ENCODE assay signal across 21 cellular contexts in genomic region chr1:218611916-218612580, GRCh38.
A peak's percentile ranks its signal among the peaks of the same experiment; 100 is the strongest.
DNase-seq lines count a peak whose midpoint lies in the region; ATAC-seq, FAIRE-seq and TF ChIP-seq lines count a peak whose summit lies in the region.
"Had no signal": no experiment of that assay in that cellular context is flagged by ENCODE, and none has a peak within 500 bp of the region (broad histone marks: within the 10 kb centered on the region; RNA-seq: fewer than 3 reads in every experiment).

No MANE protein-coding gene starts in this region.

- no peak overlapping the region for H3K9ac ChIP-seq in neural progenitor cell
- H3K9ac ChIP-seq: BLaER1, KMS-11 had no signal

- H4K20me1 ChIP-seq in neural progenitor cell (ENCODE audit: low read depth): no peaks in the 10 kb centered on the region
- H4K20me1 ChIP-seq: BLaER1 had no signal

- H3K27me3 ChIP-seq in bronchial epithelial cell (ENCODE audit: control insufficient read depth, insufficient read depth, low read length) (no peaks in the 10 kb centered on the region), neural progenitor cell (no peaks in the 10 kb centered on the region)
- H3K27me3 ChIP-seq: BLaER1, Peyer's patch had no signal

- H3K4me1 ChIP-seq in HEK293 (ENCODE audit: control insufficient read depth, insufficient read depth, low read length): no peaks in the 10 kb centered on the region; the same call in 1 of the 2 replicates
- peaks cover 4% of the 10 kb centered on the region for H3K4me1 ChIP-seq in neural progenitor cell
- H3K4me1 ChIP-seq: BLaER1, Peyer's patch had no signal

- TF ChIP-seq CTCF in HEK293 (tag by site-specific recombination; IDR thresholded peaks at IDR 0.05) (no peak), bronchial epithelial cell (IDR thresholded peaks at IDR 0.05; ENCODE audit: insufficient read depth, low read length, severe bottlenecking) (no peak), neural progenitor cell (IDR thresholded peaks at IDR 0.05) (no peak)

- H3K79me2 ChIP-seq in neural progenitor cell (ENCODE audit: low read depth): no peaks in the 10 kb centered on the region

- ATAC-seq in HG03354 (IDR thresholded peaks at IDR 0.05; ENCODE audit: poor library complexity, severe bottlenecking, unreplicated experiment): no peak
- ATAC-seq: SK-N-SH treated with all-trans-retinoic acid at 6 μM for 48 hours had no signal

- H3K9me3 Mint-ChIP-seq in neural progenitor cell: peaks cover 6% of the 10 kb centered on the region

- H3K4me2 ChIP-seq in neural progenitor cell: no peak overlapping the region
- H3K4me2 ChIP-seq: BLaER1, KMS-11 had no signal

- no peak overlapping the region for H3K27ac ChIP-seq in HEK293 (ENCODE audit: extremely low read depth, low read depth, low read length)
- H3K27ac ChIP-seq in neural progenitor cell: no peak overlapping the region
- H3K27ac ChIP-seq: BLaER1, KMS-11, Peyer's patch had no signal

- H3K27ac Mint-ChIP-seq in neural progenitor cell: no peak overlapping the region
- H3K27ac Mint-ChIP-seq: CD4-positive, alpha-beta T cell had no signal

- POLR2A ChIA-PET in HEK293 (lab: Yijun Ruan, JAX): no interaction called here

- peak overlapping the region; percentile 45 for H2AFZ ChIP-seq in neural progenitor cell (replicated peaks)

- H3K4me1 Mint-ChIP-seq in neural progenitor cell: no peaks in the 10 kb centered on the region

- H3K9me3 ChIP-seq in HEK293 (ENCODE audit: control insufficient read depth, insufficient read depth, low read depth, low read length): no peaks in the 10 kb centered on the region
- no peaks in the 10 kb centered on the region for H3K9me3 ChIP-seq in neural progenitor cell (ENCODE audit: low read depth)
- H3K9me3 ChIP-seq: Peyer's patch had no signal

- CTCF ChIA-PET in HEK293 (lab: Yijun Ruan, JAX): no interaction called here

- H3K27me3 Mint-ChIP-seq in neural progenitor cell (ENCODE audit: insufficient read depth, low read depth): no peaks in the 10 kb centered on the region
- H3K27me3 Mint-ChIP-seq: CD4-positive, alpha-beta T cell had no signal

- H3K4me3 ChIP-seq in HEK293 (ENCODE audit: low read depth, low read length): no peak overlapping the region
- H3K4me3 ChIP-seq in bronchial epithelial cell (ENCODE audit: low read depth, low read length): no peak overlapping the region
- no peak overlapping the region for H3K4me3 ChIP-seq in neural progenitor cell
- H3K4me3 ChIP-seq: BLaER1, Peyer's patch had no signal

- FAIRE-seq in bronchial epithelial cell (lab: Jason Lieb, UNC): no peak
- FAIRE-seq: G401.6 had no signal

- H3K36me3 ChIP-seq in HEK293 (ENCODE audit: control insufficient read depth in 2 of 2, insufficient read depth in 1 of 2, low read length in 2 of 2) (no peaks in the 10 kb centered on the region), bronchial epithelial cell (ENCODE audit: control insufficient read depth, insufficient read depth, low read length) (no peaks in the 10 kb centered on the region), neural progenitor cell (no peaks in the 10 kb centered on the region)
- H3K36me3 ChIP-seq: BLaER1, Peyer's patch had no signal

- H3K36me3 Mint-ChIP-seq in neural progenitor cell: no peaks in the 10 kb centered on the region

- H3F3A ChIP-seq in neural progenitor cell (ENCODE audit: low read depth): peaks cover 2% of the 10 kb centered on the region

- peak; percentile 44 for DNase-seq in DMS53 (lab: John Stamatoyannopoulos, UW)
- peak; percentile 20 for DNase-seq in bronchial epithelial cell (ENCODE audit: low read depth)
- no peak for DNase-seq in neural progenitor cell (ENCODE audit: low spot score)
- no peak for DNase-seq in activated T-cell treated with anti-CD3 and anti-CD28 coated beads for 4 hours
- no peak for DNase-seq in NAMALWA (ENCODE audit: low spot score)
- DNase-seq: CD4-positive, alpha-beta T cell; COR-L47; H7; IMR-90; MV-4-11; NCI-H1694; NCI-H510A; NCI-H774; NK-92 treated with Interleukin-12 subunit alpha and Interleukin-12 subunit beta, amount 100 ng/mL, for 24 hours; Peyer's patch had no signal

- H3K4me3 Mint-ChIP-seq in neural progenitor cell: no peak overlapping the region
- H3K4me3 Mint-ChIP-seq: CD4-positive, alpha-beta T cell had no signal

TF ChIP-seq in HEK293, 187 proteins besides CTCF, POLR2A, EP300 and RAD21:
- no peak for TF ChIP-seq KLF16 (tag by site-specific recombination; IDR thresholded peaks at IDR 0.05)
- TF ChIP-seq ZNF366 (tag by site-specific recombination; conservative IDR thresholded peaks at IDR 0.05): 0 out of 2 replicates have a peak, but pooled peaks have one; percentile 21
- TF ChIP-seq ZNF473 (tag by site-specific recombination; IDR thresholded peaks at IDR 0.05): no peak
- TF ChIP-seq ZNF596 (tag by site-specific recombination; IDR thresholded peaks at IDR 0.05): no peak

Comparison
In these comparisons a context has a peak if more than half of its experiments do, and no peak if none do; other contexts are left out.
1. DNase-seq: peak in DMS53 (single experiment) and bronchial epithelial cell (single experiment); none in neural progenitor cell (single experiment), activated T-cell treated with anti-CD3 and anti-CD28 coated beads for 4 hours (single experiment) and NAMALWA (single experiment).